Comparison of ENCODE assay signal across 1 cellular context in genomic region chr2:234724850-234725249, GRCh38.
TF ChIP-seq lines count a peak whose summit lies in the region.

No MANE protein-coding gene starts in this region.

TF ChIP-seq in GM23338, 12 proteins besides CTCF, POLR2A, EP300 and RAD21 (continued from another document):
- TF ChIP-seq ZNF462 (CRISPR knock-in tag; IDR thresholded peaks at IDR 0.05) (no peak), ETS1 (IDR thresholded peaks at IDR 0.05) (no peak), EZH2 (IDR thresholded peaks at IDR 0.05; ENCODE audit: low read depth, unreplicated experiment) (no peak), STAT1 (IDR thresholded peaks at IDR 0.05; ENCODE audit: unreplicated experiment) (no peak)
- TF ChIP-seq, protein P1, sequence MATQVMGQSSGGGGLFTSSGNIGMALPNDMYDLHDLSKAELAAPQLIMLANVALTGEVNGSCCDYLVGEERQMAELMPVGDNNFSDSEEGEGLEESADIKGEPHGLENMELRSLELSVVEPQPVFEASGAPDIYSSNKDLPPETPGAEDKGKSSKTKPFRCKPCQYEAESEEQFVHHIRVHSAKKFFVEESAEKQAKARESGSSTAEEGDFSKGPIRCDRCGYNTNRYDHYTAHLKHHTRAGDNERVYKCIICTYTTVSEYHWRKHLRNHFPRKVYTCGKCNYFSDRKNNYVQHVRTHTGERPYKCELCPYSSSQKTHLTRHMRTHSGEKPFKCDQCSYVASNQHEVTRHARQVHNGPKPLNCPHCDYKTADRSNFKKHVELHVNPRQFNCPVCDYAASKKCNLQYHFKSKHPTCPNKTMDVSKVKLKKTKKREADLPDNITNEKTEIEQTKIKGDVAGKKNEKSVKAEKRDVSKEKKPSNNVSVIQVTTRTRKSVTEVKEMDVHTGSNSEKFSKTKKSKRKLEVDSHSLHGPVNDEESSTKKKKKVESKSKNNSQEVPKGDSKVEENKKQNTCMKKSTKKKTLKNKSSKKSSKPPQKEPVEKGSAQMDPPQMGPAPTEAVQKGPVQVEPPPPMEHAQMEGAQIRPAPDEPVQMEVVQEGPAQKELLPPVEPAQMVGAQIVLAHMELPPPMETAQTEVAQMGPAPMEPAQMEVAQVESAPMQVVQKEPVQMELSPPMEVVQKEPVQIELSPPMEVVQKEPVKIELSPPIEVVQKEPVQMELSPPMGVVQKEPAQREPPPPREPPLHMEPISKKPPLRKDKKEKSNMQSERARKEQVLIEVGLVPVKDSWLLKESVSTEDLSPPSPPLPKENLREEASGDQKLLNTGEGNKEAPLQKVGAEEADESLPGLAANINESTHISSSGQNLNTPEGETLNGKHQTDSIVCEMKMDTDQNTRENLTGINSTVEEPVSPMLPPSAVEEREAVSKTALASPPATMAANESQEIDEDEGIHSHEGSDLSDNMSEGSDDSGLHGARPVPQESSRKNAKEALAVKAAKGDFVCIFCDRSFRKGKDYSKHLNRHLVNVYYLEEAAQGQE (IDR thresholded peaks at IDR 0.05; ENCODE audit: unreplicated experiment), result no peak
